ENCODE assay signal across 17 cellular contexts in the genomic region with DNA sequence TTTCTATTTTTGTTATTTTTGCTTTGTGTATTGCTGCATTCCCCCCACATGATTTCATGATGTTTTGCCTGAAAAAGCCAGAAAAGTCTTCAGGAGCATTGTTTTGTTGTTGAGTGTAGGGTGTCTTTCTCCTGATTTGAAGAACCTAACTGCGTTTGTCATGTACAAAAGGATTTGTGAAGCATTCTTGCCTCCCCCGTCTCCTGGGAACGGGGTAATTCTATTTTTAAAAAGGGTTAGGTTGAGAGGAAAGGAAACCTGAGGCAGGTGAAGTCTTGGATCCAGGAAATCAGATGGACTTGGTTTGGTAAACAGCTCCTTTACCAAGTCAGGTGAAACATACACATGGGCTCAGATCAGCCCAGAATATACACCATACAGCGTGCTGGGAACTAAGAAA. TPM values are rescaled to one million over a fixed set of nuclear protein-coding genes. Genes with fewer than 3 reads are reported as not detected.
DNase-seq lines count a peak whose midpoint lies in the region; ATAC-seq and TF ChIP-seq lines count a peak whose summit lies in the region.
"Had no signal": no experiment of that assay in that cellular context is flagged by ENCODE, and none has a peak within 500 bp of the region (broad histone marks: within the 10 kb centered on the region; RNA-seq: fewer than 3 reads in every experiment).

No MANE protein-coding gene starts in this region.

- DNase-seq in NCI-H187 (lab: John Stamatoyannopoulos, UW) (peak; percentile 16 to 21), NCI-H187 treated with DMSO at 0.1 percent for 48 hours (lab: John Stamatoyannopoulos, UW) (no peak), NCI-H1436 (lab: John Stamatoyannopoulos, UW) (peak; percentile 68), NCI-H748 (lab: John Stamatoyannopoulos, UW; ENCODE audit: unreplicated experiment) (peak; percentile 45), H9 (no peak)
- DNase-seq: GOT3, MG63, NCI-H1092, OCI-M1, RPMI8226, SIG-M5 had no signal

- H3K27ac ChIP-seq in H9 (ENCODE audit: insufficient read length, low read depth, low read length): no peak overlapping the region
- H3K27ac ChIP-seq: C4-2B had no signal

- H2BK20ac ChIP-seq in H9 (ENCODE audit: low read depth, low read length, poor library complexity, severe bottlenecking): no peak overlapping the region

- H3K9me3 Mint-ChIP-seq in nephron (no peaks in the 10 kb centered on the region), H9 (no peaks in the 10 kb centered on the region)

- no peaks in the 10 kb centered on the region for H3K27me3 ChIP-seq in H9 (ENCODE audit: insufficient read depth, low read length)
- H3K27me3 ChIP-seq: MG63 had no signal

- no peak overlapping the region for H2AFZ ChIP-seq in H9 (ENCODE audit: low read length)

- H3K4me1 Mint-ChIP-seq in nephron (peaks cover 16% of the 10 kb centered on the region), H9 (peaks cover 13 to 17% of the 10 kb centered on the region in 2 experiments)

- H2BK120ac ChIP-seq in H9 (ENCODE audit: low read depth, low read length, poor library complexity, severe bottlenecking): no peak overlapping the region

- no peak for ATAC-seq in GM18519 (IDR thresholded peaks at IDR 0.05; ENCODE audit: low FRiP score, unreplicated experiment)
- ATAC-seq in HG03196 (IDR thresholded peaks at IDR 0.05; ENCODE audit: unreplicated experiment): no peak

- no peak overlapping the region for H3K9ac ChIP-seq in H9 (ENCODE audit: extremely low read depth, insufficient read length, low read length)

- H4K5ac ChIP-seq in H9 (ENCODE audit: insufficient read length, low read depth, low read length): no peak overlapping the region

- H3K27me3 Mint-ChIP-seq in nephron (ENCODE audit: low read depth) (no peaks in the 10 kb centered on the region), H9 (ENCODE audit: low read depth) (no peaks in the 10 kb centered on the region)

- H4K8ac ChIP-seq in H9 (replicated peaks; ENCODE audit: insufficient read length, low read depth, low read length): no peak overlapping the region

- H3T11ph ChIP-seq in H9 (ENCODE audit: low read length): no peak overlapping the region

- no peaks in the 10 kb centered on the region for H3K9me3 ChIP-seq in H9 (ENCODE audit: control insufficient read depth, low read depth, low read length)
- H3K9me3 ChIP-seq: MG63 had no signal

- H3K79me2 ChIP-seq in H9 (ENCODE audit: insufficient read depth, low read length): no peaks in the 10 kb centered on the region

- H4K91ac ChIP-seq in H9 (ENCODE audit: insufficient read length, low read depth, low read length): no peak overlapping the region

- H3K36me3 Mint-ChIP-seq in nephron (ENCODE audit: low read depth) (peaks cover 46% of the 10 kb centered on the region), H9 (ENCODE audit: insufficient read depth in 1 of 3, low read depth in 3 of 3) (peaks cover 37 to 70% (median 45%) of the 10 kb centered on the region in 3 experiments)

- TF ChIP-seq CTCF in nephron (IDR thresholded peaks at IDR 0.05; ENCODE audit: unreplicated experiment in 3 of 3) (no peak), H9 (conservative IDR thresholded peaks at IDR 0.05) (no peak)

- H3K79me1 ChIP-seq in H9 (ENCODE audit: insufficient read depth, low read depth, low read length, poor library complexity, severe bottlenecking): no peaks in the 10 kb centered on the region

- no peaks in the 10 kb centered on the region for H3K23me2 ChIP-seq in H9 (ENCODE audit: insufficient read length, low read depth, low read length, poor library complexity, severe bottlenecking)

- H2AK5ac ChIP-seq in H9 (ENCODE audit: insufficient read length, low read length): no peak overlapping the region

- H2BK15ac ChIP-seq in H9 (ENCODE audit: low read depth, low read length): no peak overlapping the region

- no peak overlapping the region for H3K4me2 ChIP-seq in H9 (ENCODE audit: insufficient read depth, insufficient read length, low read length)

- H3K18ac ChIP-seq in H9 (ENCODE audit: insufficient read length, low read depth, low read length): no peak overlapping the region

- no peak overlapping the region for H2BK12ac ChIP-seq in H9 (ENCODE audit: insufficient read length, low read depth, low read length)

- H2BK5ac ChIP-seq in H9 (ENCODE audit: insufficient read length, low read length): no peak overlapping the region

- no peak overlapping the region for H3K23ac ChIP-seq in H9 (ENCODE audit: insufficient read length, low read depth, low read length)

- no peak overlapping the region for H3K14ac ChIP-seq in H9 (ENCODE audit: insufficient read depth, low read length)

- H3K56ac ChIP-seq in H9 (ENCODE audit: insufficient read length, low read depth, low read length): no peak overlapping the region

- WGBS in H9 (ENCODE audit: extremely low coverage, insufficient read length, low lambda C conversion rate): no CpG with 5 or more reads among the region's 4 CpGs

- no peaks in the 10 kb centered on the region for H4K20me1 ChIP-seq in H9 (ENCODE audit: control insufficient read depth, insufficient read depth, insufficient read length)

- H3K4ac ChIP-seq in H9 (ENCODE audit: low read depth, low read length): no peak overlapping the region

- H3K4me1 ChIP-seq in H9 (ENCODE audit: insufficient read depth, low read length): no peaks in the 10 kb centered on the region

- H3K4me3 Mint-ChIP-seq in nephron (no peak overlapping the region), H9 (no peak overlapping the region)

- H3K27ac Mint-ChIP-seq in nephron (peak overlapping the region in 2 of 3 experiments; percentile 3 to 38), H9 (peak overlapping the region in 1 of 3 experiments; percentile 89; a peak in 2 of 7 replicates)

RNA-seq across cellular contexts. Expression of a gene that starts 26.0 kb away (rescaled TPM):
- not detected in 2 replicates for total RNA-seq in H9 (2021)
- total RNA-seq: A673; T-helper 1 cell treated with Interleukin-12 subunit alpha and Interleukin-12 subunit beta and Interleukin-4 antibody, amounts not matched to agents 30 ng/mL and 1 ng/mL, for 36 hours had no signal

Comparison
In these comparisons a context has a peak if more than half of its experiments do, and no peak if none do; other contexts are left out.
1. DNase-seq: peak in NCI-H187 (2 of 2), NCI-H1436 (single experiment) and NCI-H748 (single experiment); none in NCI-H187 treated with DMSO at 0.1 percent for 48 hours (single experiment) and H9 (single experiment).